In genomic region chr10:78977761-78978305, GRCh38 we compare ENCODE assay signal across 1 cellular context.
TF ChIP-seq lines count a peak whose summit lies in the region.

No MANE protein-coding gene starts in this region.

TF ChIP-seq in HepG2, 621 proteins besides CTCF, POLR2A, EP300 and RAD21 (continued from another document and continues in another):
- TF ChIP-seq, protein P1, sequence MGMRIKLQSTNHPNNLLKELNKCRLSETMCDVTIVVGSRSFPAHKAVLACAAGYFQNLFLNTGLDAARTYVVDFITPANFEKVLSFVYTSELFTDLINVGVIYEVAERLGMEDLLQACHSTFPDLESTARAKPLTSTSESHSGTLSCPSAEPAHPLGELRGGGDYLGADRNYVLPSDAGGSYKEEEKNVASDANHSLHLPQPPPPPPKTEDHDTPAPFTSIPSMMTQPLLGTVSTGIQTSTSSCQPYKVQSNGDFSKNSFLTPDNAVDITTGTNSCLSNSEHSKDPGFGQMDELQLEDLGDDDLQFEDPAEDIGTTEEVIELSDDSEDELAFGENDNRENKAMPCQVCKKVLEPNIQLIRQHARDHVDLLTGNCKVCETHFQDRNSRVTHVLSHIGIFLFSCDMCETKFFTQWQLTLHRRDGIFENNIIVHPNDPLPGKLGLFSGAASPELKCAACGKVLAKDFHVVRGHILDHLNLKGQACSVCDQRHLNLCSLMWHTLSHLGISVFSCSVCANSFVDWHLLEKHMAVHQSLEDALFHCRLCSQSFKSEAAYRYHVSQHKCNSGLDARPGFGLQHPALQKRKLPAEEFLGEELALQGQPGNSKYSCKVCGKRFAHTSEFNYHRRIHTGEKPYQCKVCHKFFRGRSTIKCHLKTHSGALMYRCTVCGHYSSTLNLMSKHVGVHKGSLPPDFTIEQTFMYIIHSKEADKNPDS (CRISPR knock-in tag; IDR thresholded peaks at IDR 0.05) = no peak
- TF ChIP-seq, protein P2, sequence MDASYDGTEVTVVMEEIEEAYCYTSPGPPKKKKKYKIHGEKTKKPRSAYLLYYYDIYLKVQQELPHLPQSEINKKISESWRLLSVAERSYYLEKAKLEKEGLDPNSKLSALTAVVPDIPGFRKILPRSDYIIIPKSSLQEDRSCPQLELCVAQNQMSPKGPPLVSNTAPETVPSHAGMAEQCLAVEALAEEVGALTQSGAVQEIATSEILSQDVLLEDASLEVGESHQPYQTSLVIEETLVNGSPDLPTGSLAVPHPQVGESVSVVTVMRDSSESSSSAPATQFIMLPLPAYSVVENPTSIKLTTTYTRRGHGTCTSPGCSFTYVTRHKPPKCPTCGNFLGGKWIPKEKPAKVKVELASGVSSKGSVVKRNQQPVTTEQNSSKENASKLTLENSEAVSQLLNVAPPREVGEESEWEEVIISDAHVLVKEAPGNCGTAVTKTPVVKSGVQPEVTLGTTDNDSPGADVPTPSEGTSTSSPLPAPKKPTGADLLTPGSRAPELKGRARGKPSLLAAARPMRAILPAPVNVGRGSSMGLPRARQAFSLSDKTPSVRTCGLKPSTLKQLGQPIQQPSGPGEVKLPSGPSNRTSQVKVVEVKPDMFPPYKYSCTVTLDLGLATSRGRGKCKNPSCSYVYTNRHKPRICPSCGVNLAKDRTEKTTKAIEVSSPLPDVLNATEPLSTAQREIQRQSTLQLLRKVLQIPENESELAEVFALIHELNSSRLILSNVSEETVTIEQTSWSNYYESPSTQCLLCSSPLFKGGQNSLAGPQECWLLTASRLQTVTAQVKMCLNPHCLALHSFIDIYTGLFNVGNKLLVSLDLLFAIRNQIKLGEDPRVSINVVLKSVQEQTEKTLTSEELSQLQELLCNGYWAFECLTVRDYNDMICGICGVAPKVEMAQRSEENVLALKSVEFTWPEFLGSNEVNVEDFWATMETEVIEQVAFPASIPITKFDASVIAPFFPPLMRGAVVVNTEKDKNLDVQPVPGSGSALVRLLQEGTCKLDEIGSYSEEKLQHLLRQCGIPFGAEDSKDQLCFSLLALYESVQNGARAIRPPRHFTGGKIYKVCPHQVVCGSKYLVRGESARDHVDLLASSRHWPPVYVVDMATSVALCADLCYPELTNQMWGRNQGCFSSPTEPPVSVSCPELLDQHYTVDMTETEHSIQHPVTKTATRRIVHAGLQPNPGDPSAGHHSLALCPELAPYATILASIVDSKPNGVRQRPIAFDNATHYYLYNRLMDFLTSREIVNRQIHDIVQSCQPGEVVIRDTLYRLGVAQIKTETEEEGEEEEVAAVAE (CRISPR knock-in tag; IDR thresholded peaks at IDR 0.05; ENCODE audit: borderline replicate concordance) = peak; percentile 37; the same call in 1 of the 2 replicates
- TF ChIP-seq HOXA7 (CRISPR knock-in tag; IDR thresholded peaks at IDR 0.05) (no peak), ESRRA (CRISPR knock-in tag; IDR thresholded peaks at IDR 0.05; ENCODE audit: low read depth) (no peak), SAFB2 (CRISPR knock-in tag; IDR thresholded peaks at IDR 0.05; ENCODE audit: borderline replicate concordance, low read depth) (no peak), ZNF180 (CRISPR knock-in tag; IDR thresholded peaks at IDR 0.05; ENCODE audit: borderline replicate concordance, low read depth) (no peak), AHDC1 (CRISPR knock-in tag; IDR thresholded peaks at IDR 0.05; ENCODE audit: borderline replicate concordance) (no peak), SIN3B (IDR thresholded peaks at IDR 0.05; ENCODE audit: low read length) (no peak), FOXA3 (CRISPR knock-in tag; IDR thresholded peaks at IDR 0.05) (peak; percentile 74), E2F1 (CRISPR knock-in tag; IDR thresholded peaks at IDR 0.05) (no peak), ZNF512 (CRISPR knock-in tag; IDR thresholded peaks at IDR 0.05) (no peak), ZNF605 (CRISPR knock-in tag; IDR thresholded peaks at IDR 0.05) (no peak), ZNF703 (CRISPR knock-in tag; IDR thresholded peaks at IDR 0.05; ENCODE audit: borderline replicate concordance) (no peak), SOX6 (IDR thresholded peaks at IDR 0.05) (no peak), SOX6 (CRISPR knock-in tag; IDR thresholded peaks at IDR 0.05) (peak; percentile 78), SNAPC2 (CRISPR knock-in tag; IDR thresholded peaks at IDR 0.05) (no peak), CBX5 (CRISPR knock-in tag; IDR thresholded peaks at IDR 0.05; ENCODE audit: borderline replicate concordance) (peak; percentile 86), ZBTB34 (CRISPR knock-in tag; IDR thresholded peaks at IDR 0.05) (0 out of 2 replicates have a peak, but pooled peaks have one; percentile 55), ZNF749 (CRISPR knock-in tag; IDR thresholded peaks at IDR 0.05; ENCODE audit: borderline replicate concordance) (peak; percentile 57; the same call in 1 of the 2 replicates), NR2F2 (IDR thresholded peaks at IDR 0.05; ENCODE audit: borderline replicate concordance, low read depth) (peak; percentile 32; the same call in 1 of the 2 replicates), ZNF354B (CRISPR knock-in tag; IDR thresholded peaks at IDR 0.05) (no peak), ZNF800 (CRISPR knock-in tag; IDR thresholded peaks at IDR 0.05) (no peak), ZNF256 (CRISPR knock-in tag; conservative IDR thresholded peaks at IDR 0.05) (no peak)
- TF ChIP-seq, protein P3, sequence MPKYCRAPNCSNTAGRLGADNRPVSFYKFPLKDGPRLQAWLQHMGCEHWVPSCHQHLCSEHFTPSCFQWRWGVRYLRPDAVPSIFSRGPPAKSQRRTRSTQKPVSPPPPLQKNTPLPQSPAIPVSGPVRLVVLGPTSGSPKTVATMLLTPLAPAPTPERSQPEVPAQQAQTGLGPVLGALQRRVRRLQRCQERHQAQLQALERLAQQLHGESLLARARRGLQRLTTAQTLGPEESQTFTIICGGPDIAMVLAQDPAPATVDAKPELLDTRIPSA (CRISPR knock-in tag; IDR thresholded peaks at IDR 0.05; ENCODE audit: borderline replicate concordance) = no peak
- TF ChIP-seq, protein P4, sequence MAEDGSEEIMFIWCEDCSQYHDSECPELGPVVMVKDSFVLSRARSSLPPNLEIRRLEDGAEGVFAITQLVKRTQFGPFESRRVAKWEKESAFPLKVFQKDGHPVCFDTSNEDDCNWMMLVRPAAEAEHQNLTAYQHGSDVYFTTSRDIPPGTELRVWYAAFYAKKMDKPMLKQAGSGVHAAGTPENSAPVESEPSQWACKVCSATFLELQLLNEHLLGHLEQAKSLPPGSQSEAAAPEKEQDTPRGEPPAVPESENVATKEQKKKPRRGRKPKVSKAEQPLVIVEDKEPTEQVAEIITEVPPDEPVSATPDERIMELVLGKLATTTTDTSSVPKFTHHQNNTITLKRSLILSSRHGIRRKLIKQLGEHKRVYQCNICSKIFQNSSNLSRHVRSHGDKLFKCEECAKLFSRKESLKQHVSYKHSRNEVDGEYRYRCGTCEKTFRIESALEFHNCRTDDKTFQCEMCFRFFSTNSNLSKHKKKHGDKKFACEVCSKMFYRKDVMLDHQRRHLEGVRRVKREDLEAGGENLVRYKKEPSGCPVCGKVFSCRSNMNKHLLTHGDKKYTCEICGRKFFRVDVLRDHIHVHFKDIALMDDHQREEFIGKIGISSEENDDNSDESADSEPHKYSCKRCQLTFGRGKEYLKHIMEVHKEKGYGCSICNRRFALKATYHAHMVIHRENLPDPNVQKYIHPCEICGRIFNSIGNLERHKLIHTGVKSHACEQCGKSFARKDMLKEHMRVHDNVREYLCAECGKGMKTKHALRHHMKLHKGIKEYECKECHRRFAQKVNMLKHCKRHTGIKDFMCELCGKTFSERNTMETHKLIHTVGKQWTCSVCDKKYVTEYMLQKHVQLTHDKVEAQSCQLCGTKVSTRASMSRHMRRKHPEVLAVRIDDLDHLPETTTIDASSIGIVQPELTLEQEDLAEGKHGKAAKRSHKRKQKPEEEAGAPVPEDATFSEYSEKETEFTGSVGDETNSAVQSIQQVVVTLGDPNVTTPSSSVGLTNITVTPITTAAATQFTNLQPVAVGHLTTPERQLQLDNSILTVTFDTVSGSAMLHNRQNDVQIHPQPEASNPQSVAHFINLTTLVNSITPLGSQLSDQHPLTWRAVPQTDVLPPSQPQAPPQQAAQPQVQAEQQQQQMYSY (CRISPR knock-in tag; IDR thresholded peaks at IDR 0.05) = no peak
